ENCODE assay signal across 22 cellular contexts in genomic region chr4:15912961-15913630, GRCh38. TPM values are rescaled to one million over a fixed set of nuclear protein-coding genes. Genes with fewer than 3 reads are reported as not detected.
DNase-seq lines count a peak whose midpoint lies in the region; ATAC-seq, FAIRE-seq and TF ChIP-seq lines count a peak whose summit lies in the region.
"Had no signal": no experiment of that assay in that cellular context is flagged by ENCODE, and none has a peak within 500 bp of the region (broad histone marks: within the 10 kb centered on the region; RNA-seq: fewer than 3 reads in every experiment).

No MANE protein-coding gene starts in this region.

- H3K4me2 ChIP-seq in astrocyte (ENCODE audit: low read length) = peak overlapping the region; percentile 76
- H3K4me2 ChIP-seq in skeletal muscle satellite cell (ENCODE audit: low read length) = peak overlapping the region; percentile 35

- H3K27ac Mint-ChIP-seq in HFFc6 (peak overlapping the region; percentile 79), astrocyte (ENCODE audit: unreplicated experiment) (peak overlapping the region; percentile 98)
- H3K27ac Mint-ChIP-seq: CD14-positive monocyte; stimulated activated naive CD8-positive, alpha-beta T cell treated with anti-CD3 and anti-CD28 coated beads, Interleukin-15, Interleukin-2, amounts not matched to agents 100 ng/mL and 50 ng/mL, for 24 hours; WTC11 had no signal

- peak overlapping the region; percentile 79 for H3K9ac ChIP-seq in astrocyte (ENCODE audit: low read length)
- H3K9ac ChIP-seq in skeletal muscle satellite cell (ENCODE audit: low read depth, low read length) = no peak overlapping the region

- TF ChIP-seq CTCF in HFFc6 (IDR thresholded peaks at IDR 0.05) (no peak), astrocyte (IDR thresholded peaks at IDR 0.05; ENCODE audit: insufficient read depth, low read depth, low read length) (no peak)

- H3K27me3 ChIP-seq in astrocyte (ENCODE audit: insufficient read depth, low read length) (no peaks in the 10 kb centered on the region), skeletal muscle satellite cell (ENCODE audit: control insufficient read depth, insufficient read depth, low read length) (no peaks in the 10 kb centered on the region)
- H3K27me3 ChIP-seq: ascending aorta, gastrocnemius medialis, vagina had no signal

- H3K36me3 ChIP-seq in astrocyte (ENCODE audit: insufficient read depth, low read length) = no peaks in the 10 kb centered on the region
- no peaks in the 10 kb centered on the region for H3K36me3 ChIP-seq in skeletal muscle satellite cell (ENCODE audit: insufficient read depth, low read length)
- H3K36me3 ChIP-seq: ascending aorta, gastrocnemius medialis, vagina had no signal

- H3K9me3 ChIP-seq in astrocyte (ENCODE audit: insufficient read depth, low read depth, low read length) (no peaks in the 10 kb centered on the region), skeletal muscle satellite cell (replicated peaks; ENCODE audit: low read length) (no peaks in the 10 kb centered on the region)
- H3K9me3 ChIP-seq: ascending aorta, gastrocnemius medialis, vagina had no signal

- peak overlapping the region; percentile 12 for H2AFZ ChIP-seq in astrocyte (ENCODE audit: low read depth, low read length)

- ATAC-seq in left lobe of liver = no peak
- ATAC-seq: gastrocnemius medialis, K562, WTC11 had no signal

- DNase-seq in HFFc6 = no peak
- peak; percentile 79 for DNase-seq in astrocyte (ENCODE audit: low read depth)
- peak; percentile 90 for DNase-seq in iris pigment epithelial cell (ENCODE audit: low read depth)
- no peak for DNase-seq in NCI-H1930 (lab: John Stamatoyannopoulos, UW)
- DNase-seq in T-helper 1 cell = no peak
- no peak for DNase-seq in left lobe of liver (ENCODE audit: low spot score)
- DNase-seq: activated gamma-delta T cell, DMS79 treated with DMSO at 0.1 percent for 48 hours, dorsolateral prefrontal cortex, gastrocnemius medialis, NCI-H1436, NCI-H345, occipital lobe had no signal

- no peaks in the 10 kb centered on the region for H3K79me2 ChIP-seq in astrocyte (ENCODE audit: insufficient read depth, low read length)

- H3K4me3 ChIP-seq in astrocyte (ENCODE audit: insufficient read depth, low read depth, low read length) (peak overlapping the region; percentile 8), skeletal muscle satellite cell (ENCODE audit: low read length) (no peak overlapping the region)
- H3K4me3 ChIP-seq: ascending aorta, dorsolateral prefrontal cortex, gastrocnemius medialis, K562, vagina had no signal

- peaks cover 15% of the 10 kb centered on the region for H3K36me3 Mint-ChIP-seq in HFFc6 (ENCODE audit: low read depth)
- H3K36me3 Mint-ChIP-seq in astrocyte (ENCODE audit: low read depth, unreplicated experiment) = no peaks in the 10 kb centered on the region
- H3K36me3 Mint-ChIP-seq: CD14-positive monocyte had no signal

- peaks cover 4% of the 10 kb centered on the region for H3K27me3 Mint-ChIP-seq in HFFc6 (ENCODE audit: insufficient read depth)
- H3K27me3 Mint-ChIP-seq in astrocyte (ENCODE audit: low read depth, unreplicated experiment) = no peaks in the 10 kb centered on the region

- peaks cover 31% of the 10 kb centered on the region for H3K4me1 ChIP-seq in astrocyte (ENCODE audit: insufficient read depth, low read length)
- H3K4me1 ChIP-seq in skeletal muscle satellite cell (ENCODE audit: control insufficient read depth, insufficient read depth, low read length) = peaks cover 15% of the 10 kb centered on the region
- H3K4me1 ChIP-seq: ascending aorta, gastrocnemius medialis, vagina had no signal

- H4K20me1 ChIP-seq in astrocyte (ENCODE audit: insufficient read depth, low read length) = no peaks in the 10 kb centered on the region

- peak overlapping the region; percentile 97 for H3K27ac ChIP-seq in astrocyte (ENCODE audit: low read depth, low read length)
- H3K27ac ChIP-seq: ascending aorta, dorsolateral prefrontal cortex, gastrocnemius medialis, vagina had no signal

- H3K4me3 Mint-ChIP-seq in HFFc6 (no peak overlapping the region), astrocyte (ENCODE audit: unreplicated experiment) (no peak overlapping the region)
- H3K4me3 Mint-ChIP-seq: CD14-positive monocyte; stimulated activated naive CD8-positive, alpha-beta T cell treated with anti-CD3 and anti-CD28 coated beads, Interleukin-15, Interleukin-2, amounts not matched to agents 100 ng/mL and 50 ng/mL, for 24 hours; WTC11 had no signal

- peaks cover 32% of the 10 kb centered on the region for H3K4me1 Mint-ChIP-seq in HFFc6 (ENCODE audit: low read depth)
- H3K4me1 Mint-ChIP-seq in astrocyte (ENCODE audit: low read depth, unreplicated experiment) = peaks cover 28% of the 10 kb centered on the region
- H3K4me1 Mint-ChIP-seq: WTC11 had no signal

- no peak for FAIRE-seq in astrocyte (lab: Jason Lieb, UNC)
- FAIRE-seq: small intestine had no signal

- H3K9me3 Mint-ChIP-seq in HFFc6 = peaks cover 9% of the 10 kb centered on the region; the same call in 1 of the 2 replicates
- H3K9me3 Mint-ChIP-seq in astrocyte (ENCODE audit: unreplicated experiment) = peaks cover 5% of the 10 kb centered on the region

RNA-seq across cellular contexts. Expression of gene FGFBP1, which starts 25.4 kb away (rescaled TPM):
- not detected for total RNA-seq in HFFc6 (2021; fragmentation: NEBNext Ultra II Directional; extraction: Animal tissue kit (Norgen Biotek cat#: 25700))
- total RNA-seq in astrocyte = not detected in 2 replicates
- total RNA-seq in skeletal muscle satellite cell (2012; rRNA removed) = 0.22 and 0.25 TPM in 2 replicates
- total RNA-seq in left lobe of liver = not detected
- total RNA-seq: activated CD8-positive, alpha-beta memory T cell treated with anti-CD3 and anti-CD28 coated beads for 36 hours; ascending aorta; dorsolateral prefrontal cortex; gastrocnemius medialis; K562; occipital lobe; WTC11 had no signal

RNA-seq across cellular contexts. Expression of gene FGFBP2, which starts 49.9 kb away (rescaled TPM):
- not detected for total RNA-seq in HFFc6 (2021; fragmentation: NEBNext Ultra II Directional; extraction: Animal tissue kit (Norgen Biotek cat#: 25700))
- total RNA-seq in astrocyte = not detected in 2 replicates
- total RNA-seq in skeletal muscle satellite cell (2012; rRNA removed) = not detected in 2 replicates
- total RNA-seq in left lobe of liver = 0.30 TPM
- total RNA-seq: ascending aorta, K562, occipital lobe had no signal

Comparison
In these comparisons a context has a peak if more than half of its experiments do, and no peak if none do; other contexts are left out.
1. DNase-seq: peak in astrocyte (single experiment) and iris pigment epithelial cell (single experiment); none in HFFc6 (single experiment), NCI-H1930 (0 of 2), T-helper 1 cell (0 of 5) and left lobe of liver (single experiment).